Comparison of ENCODE assay signal across 22 cellular contexts in the genomic region with DNA sequence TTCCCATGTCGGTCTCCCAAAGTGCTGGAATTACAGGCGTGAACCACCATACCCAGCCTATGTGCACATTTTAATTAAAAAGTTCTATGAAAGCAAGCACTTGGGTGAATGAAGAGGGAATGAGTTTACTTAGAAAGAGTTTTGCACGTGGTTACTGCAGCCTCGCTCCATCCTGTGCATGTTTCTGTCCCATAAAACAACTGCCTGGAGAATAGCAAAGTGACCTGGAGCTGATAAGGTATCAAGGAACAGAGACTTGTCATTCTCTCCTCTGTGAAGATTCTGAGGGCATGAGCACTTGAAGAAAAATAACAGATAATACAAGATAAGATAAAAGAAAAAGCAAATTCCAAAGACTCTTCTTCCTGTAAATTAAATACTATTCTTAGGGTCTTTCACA.
"Had no signal": no experiment of that assay in that cellular context is flagged by ENCODE, and none has a peak within 500 bp of the region (broad histone marks: within the 10 kb centered on the region; RNA-seq: fewer than 3 reads in every experiment).

No MANE protein-coding gene starts in this region.

- H3K4me3 ChIP-seq: adrenal gland, K562 had no signal

- H3K27ac ChIP-seq: adrenal gland, brain microvascular endothelial cell had no signal

- ATAC-seq: activated CD8-positive, alpha-beta T cell treated with anti-CD3 and anti-CD28 coated beads, Interleukin-2, amount 10 ng/mL, durations not matched to agents 7 days and 5 days; activated naive CD4-positive, alpha-beta T cell treated with anti-CD3 and anti-CD28 coated beads, Interleukin-2, amount 50 U/mL, for 72 hours; K562 had no signal

- H3K9me3 ChIP-seq: adrenal gland had no signal

- H3K27me3 ChIP-seq: adrenal gland, brain microvascular endothelial cell had no signal

- H3K36me3 ChIP-seq: adrenal gland, brain microvascular endothelial cell had no signal

- DNase-seq: activated CD4-positive, alpha-beta T cell treated with anti-CD3 and anti-CD28 coated beads, Interleukin-2, amount 10 ng/mL, durations not matched to agents 24 days and 14 days; activated CD4-positive, alpha-beta T cell treated with anti-CD3 and anti-CD28 coated beads, Interleukin-2, amount 50 U/mL, for 48 hours; activated CD8-positive, alpha-beta T cell treated with anti-CD3 and anti-CD28 coated beads, Interleukin-2, amount 10 ng/mL, durations not matched to agents 7 days and 5 days; activated gamma-delta T cell; activated naive CD4-positive, alpha-beta T cell treated with anti-CD3 and anti-CD28 coated beads for 36 hours; activated T-cell treated with anti-CD3 and anti-CD28 coated beads, Interleukin-2, amount 50 U/mL, for 24 hours; adrenal gland; anterior cingulate cortex; brain microvascular endothelial cell; NCI-H1092 treated with DMSO at 0.1 percent for 48 hours; NCI-H1417; NCI-H146; NCI-H187; NCI-H2029 treated with DMSO at 0.1 percent for 48 hours; NCI-H2107; NCI-H2171; NCI-H510A; NCI-H526; NCI-H748 treated with DMSO at 0.1 percent for 48 hours; Right ventricle myocardium superior had no signal
